21 cellular contexts compared by ENCODE assay signal in the genomic region with DNA sequence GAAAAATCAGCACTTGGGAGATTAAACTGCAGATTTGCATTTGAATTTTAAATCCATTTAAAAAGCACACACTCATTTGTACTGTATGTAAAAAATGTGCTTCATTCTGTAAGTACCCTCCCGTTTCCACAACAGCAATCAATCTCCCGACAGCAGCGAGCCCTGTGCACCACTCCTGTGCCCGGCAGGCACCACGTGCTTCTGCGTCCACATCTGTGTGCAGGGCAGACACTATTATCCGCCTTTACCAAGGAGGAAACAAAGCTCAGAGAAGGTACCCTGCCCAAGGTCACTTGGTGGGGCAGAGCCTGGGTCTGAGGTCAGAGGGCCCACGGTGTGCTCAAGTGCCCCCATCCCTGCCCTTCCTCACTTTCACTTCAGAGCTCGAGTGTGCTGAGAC. TPM values are rescaled to one million over a fixed set of nuclear protein-coding genes. Genes with fewer than 3 reads are reported as not detected.
A peak's percentile ranks its signal among the peaks of the same experiment; 100 is the strongest.
DNase-seq lines count a peak whose midpoint lies in the region; ATAC-seq and TF ChIP-seq lines count a peak whose summit lies in the region.
"Had no signal": no experiment of that assay in that cellular context is flagged by ENCODE, and none has a peak within 500 bp of the region (broad histone marks: within the 10 kb centered on the region; RNA-seq: fewer than 3 reads in every experiment).

No MANE protein-coding gene starts in this region.

- no peaks in the 10 kb centered on the region for H3K27me3 Mint-ChIP-seq in activated T-cell treated with anti-CD3 and anti-CD28 coated beads, Interleukin-2, amount 50 U/mL, for 24 hours
- no peaks in the 10 kb centered on the region for H3K27me3 Mint-ChIP-seq in activated T-cell treated with anti-CD3 and anti-CD28 coated beads, Interleukin-2, amount 50 U/mL, for 72 hours (ENCODE audit: low read depth)
- H3K27me3 Mint-ChIP-seq: B cell; CD4-positive, alpha-beta T cell had no signal

- intact Hi-C loops in colonic mucosa (cut with DNase I): no loop called here
- intact Hi-C loops in heart right ventricle (cut with DNase I): no loop called here

- H3K79me1 ChIP-seq in trophoblast cell (ENCODE audit: low read length): no peaks in the 10 kb centered on the region

- CTCF ChIA-PET in RWPE1 (lab: Yijun Ruan, JAX): interaction anchor here (0.7 kb wide), 1 partner anchor 219 kb away, joined by 3 read pairs; no protein-coding TSS in a partner anchor

- no peak overlapping the region for H2AFZ ChIP-seq in trophoblast cell (ENCODE audit: insufficient read depth, low read length, poor library complexity)
- H2AFZ ChIP-seq: GM23248 had no signal

- no peak overlapping the region for H2BK12ac ChIP-seq in trophoblast cell (ENCODE audit: low read length)

- no peak overlapping the region for H4K8ac ChIP-seq in trophoblast cell (ENCODE audit: low read depth, low read length)

- H3K4me3 Mint-ChIP-seq in activated T-cell treated with anti-CD3 and anti-CD28 coated beads, Interleukin-2, amount 50 U/mL, for 24 hours: no peak overlapping the region
- no peak overlapping the region for H3K4me3 Mint-ChIP-seq in activated T-cell treated with anti-CD3 and anti-CD28 coated beads, Interleukin-2, amount 50 U/mL, for 72 hours
- H3K4me3 Mint-ChIP-seq: B cell; CD4-positive, alpha-beta T cell had no signal

- TF ChIP-seq CTCF in RWPE1 (conservative IDR thresholded peaks at IDR 0.05; ENCODE audit: low read depth) (no peak), colonic mucosa (IDR thresholded peaks at IDR 0.05) (no peak), heart right ventricle (IDR thresholded peaks at IDR 0.05) (no peak)

- peak overlapping the region; percentile 8 for H3K27ac Mint-ChIP-seq in activated T-cell treated with anti-CD3 and anti-CD28 coated beads, Interleukin-2, amount 50 U/mL, for 24 hours
- H3K27ac Mint-ChIP-seq in activated T-cell treated with anti-CD3 and anti-CD28 coated beads, Interleukin-2, amount 50 U/mL, for 72 hours: no peak overlapping the region
- H3K27ac Mint-ChIP-seq: B cell; CD4-positive, alpha-beta T cell had no signal

- peaks cover 2% of the 10 kb centered on the region for H3K79me2 ChIP-seq in trophoblast cell (ENCODE audit: control insufficient read depth, insufficient read depth, low read length, poor library complexity)

- H3K9ac ChIP-seq in colonic mucosa (ENCODE audit: low read depth in 2 of 2, low read length in 2 of 2): no peak overlapping the region
- H3K9ac ChIP-seq in trophoblast cell (ENCODE audit: low read length): peak overlapping the region; percentile 23
- H3K9ac ChIP-seq: GM23248 had no signal

- POLR2A ChIA-PET in RWPE1 (lab: Yijun Ruan, JAX; ENCODE audit: low non-redundant PET): no interaction called here

- peaks cover 86% of the 10 kb centered on the region for H3K36me3 Mint-ChIP-seq in activated T-cell treated with anti-CD3 and anti-CD28 coated beads, Interleukin-2, amount 50 U/mL, for 24 hours (ENCODE audit: low read depth)
- H3K36me3 Mint-ChIP-seq in activated T-cell treated with anti-CD3 and anti-CD28 coated beads, Interleukin-2, amount 50 U/mL, for 72 hours (ENCODE audit: insufficient read depth in 2 of 2): peaks cover 6 to 23% of the 10 kb centered on the region in 2 donors

- H3K36me3 ChIP-seq in colonic mucosa: peaks cover 9% of the 10 kb centered on the region
- H3K36me3 ChIP-seq in trophoblast cell (ENCODE audit: control insufficient read depth in 1 of 2, insufficient read depth in 2 of 2, low read length in 2 of 2): peaks cover 33 to 44% of the 10 kb centered on the region in 2 experiments
- peaks cover 0 to 91% (median 24%) of the 10 kb centered on the region in 9 donors for H3K36me3 ChIP-seq in heart right ventricle

- H3K4ac ChIP-seq in trophoblast cell (ENCODE audit: low read depth, low read length): no peak overlapping the region

- H3K9me3 ChIP-seq in colonic mucosa (no peaks in the 10 kb centered on the region), trophoblast cell (ENCODE audit: insufficient read depth, low read depth, low read length) (no peaks in the 10 kb centered on the region), heart right ventricle (no peaks in the 10 kb centered on the region)

- peaks cover 4% of the 10 kb centered on the region for H3K4me1 ChIP-seq in colonic mucosa
- no peaks in the 10 kb centered on the region for H3K4me1 ChIP-seq in trophoblast cell (ENCODE audit: control insufficient read depth in 1 of 2, insufficient read depth in 2 of 2, low read length in 2 of 2)
- H3K4me1 ChIP-seq in heart right ventricle: peaks cover 0 to 9% (median 0%) of the 10 kb centered on the region in 9 donors

- no peak for ATAC-seq in activated T-cell treated with anti-CD3 and anti-CD28 coated beads, Interleukin-2, amount 50 U/mL, for 72 hours (replicated peaks in 1 of 2)
- no peak for ATAC-seq in HG03442 (IDR thresholded peaks at IDR 0.05; ENCODE audit: unreplicated experiment)
- no peak for ATAC-seq in heart right ventricle

- no peak overlapping the region for H3K18ac ChIP-seq in trophoblast cell (ENCODE audit: low read length)

- H2AK5ac ChIP-seq in trophoblast cell (ENCODE audit: low read length): no peak overlapping the region

- H3K4me1 Mint-ChIP-seq in activated T-cell treated with anti-CD3 and anti-CD28 coated beads, Interleukin-2, amount 50 U/mL, for 24 hours (ENCODE audit: low read depth): peaks cover 4% of the 10 kb centered on the region
- peaks cover 10% of the 10 kb centered on the region for H3K4me1 Mint-ChIP-seq in activated T-cell treated with anti-CD3 and anti-CD28 coated beads, Interleukin-2, amount 50 U/mL, for 72 hours (ENCODE audit: low read depth)

- no peak overlapping the region for H2BK120ac ChIP-seq in trophoblast cell (ENCODE audit: insufficient read depth, low read length, poor library complexity)

- H3K27ac ChIP-seq in RWPE1 (0 out of 2 replicates have a peak overlapping the region, but pooled peaks have one; percentile 2), colonic mucosa (peak overlapping the region; percentile 62), trophoblast cell (ENCODE audit: low read depth, low read length) (no peak overlapping the region), heart right ventricle (no peak overlapping the region)
- H3K27ac ChIP-seq: 22Rv1, GM23248 had no signal

- H3K4me2 ChIP-seq in trophoblast cell (ENCODE audit: low read length): no peak overlapping the region

- no peaks in the 10 kb centered on the region for H3K27me3 ChIP-seq in colonic mucosa
- H3K27me3 ChIP-seq in trophoblast cell (ENCODE audit: insufficient read depth, low read length): no peaks in the 10 kb centered on the region
- H3K27me3 ChIP-seq in heart right ventricle: no peaks in the 10 kb centered on the region

- no peak overlapping the region for H4K91ac ChIP-seq in trophoblast cell (ENCODE audit: low read depth, low read length)

- DNase-seq in activated T-cell treated with anti-CD3 and anti-CD28 coated beads, Interleukin-2, amount 50 U/mL, for 24 hours: no peak
- DNase-seq in activated T-cell treated with anti-CD3 and anti-CD28 coated beads, Interleukin-2, amount 50 U/mL, for 72 hours: no peak
- DNase-seq in RWPE1 (ENCODE audit: low spot score): no peak
- no peak for DNase-seq in colonic mucosa
- DNase-seq in trophoblast cell: no peak
- DNase-seq in NOMO-1 treated with dmso at 0.1 percent for 144 hours (lab: John Stamatoyannopoulos, UW; ENCODE audit: unreplicated experiment): no peak
- no peak for DNase-seq in heart right ventricle
- DNase-seq: CD4-positive, alpha-beta T cell; DND-41; GM23248; HCEC 1CT; KBM-7; MV-4-11; NCI-H1417; NCI-H187 treated with DMSO at 0.1 percent for 48 hours; NCI-H446; NCI-H748 treated with DMSO at 0.1 percent for 48 hours; RPMI8226 had no signal

- H4K12ac ChIP-seq in trophoblast cell (ENCODE audit: low read depth, low read length): no peak overlapping the region

- no CpG with 5 or more reads among the region's 9 CpGs for WGBS in trophoblast cell (ENCODE audit: extremely low coverage, insufficient coverage, insufficient read length)
- 93 to 94% methylated on average over 9 of the region's 9 CpGs for WGBS in heart right ventricle, 2 donors

- H3K4me3 ChIP-seq in colonic mucosa (no peak overlapping the region), trophoblast cell (ENCODE audit: low read depth, low read length) (no peak overlapping the region), heart right ventricle (no peak overlapping the region)
- H3K4me3 ChIP-seq: GM23248 had no signal

- H3K14ac ChIP-seq in trophoblast cell (ENCODE audit: low read length): no peak overlapping the region

- no peaks in the 10 kb centered on the region for H3K9me3 Mint-ChIP-seq in activated T-cell treated with anti-CD3 and anti-CD28 coated beads, Interleukin-2, amount 50 U/mL, for 24 hours
- no peaks in the 10 kb centered on the region for H3K9me3 Mint-ChIP-seq in activated T-cell treated with anti-CD3 and anti-CD28 coated beads, Interleukin-2, amount 50 U/mL, for 72 hours
- H3K9me3 Mint-ChIP-seq: CD4-positive, alpha-beta T cell had no signal

- no peak overlapping the region for H3K23ac ChIP-seq in trophoblast cell (ENCODE audit: low read length)

- no peak overlapping the region for H2BK5ac ChIP-seq in trophoblast cell (ENCODE audit: low read depth, low read length, poor library complexity)

RNA-seq across cellular contexts. Expression of a gene that starts 7.5 kb away (rescaled TPM):
- total RNA-seq in activated T-cell treated with anti-CD3 and anti-CD28 coated beads, Interleukin-2, amount 50 U/mL, for 72 hours: 10 to 100 TPM; 11.2 to 11.8 TPM
- total RNA-seq in colonic mucosa: 10 to 100 TPM; 51.8 to 59.6 TPM
- 19.8 and 20.5 TPM in 2 replicates for polyA plus RNA-seq in trophoblast cell (2013)
- total RNA-seq in heart right ventricle: 10 to 100 TPM in 2 of 10 donors, 1 to 10 TPM in 8; 4.1 to 12.9 (median 6.4) TPM
- 10 to 100 TPM in 1 of 2 donors, 1 to 10 TPM in 1; 3.8 to 56.5 TPM for polyA plus RNA-seq in heart right ventricle

RNA-seq across cellular contexts. Expression of a gene that starts 16.4 kb away (rescaled TPM):
- 100 to 1,000 TPM in 1 of 2 donors, 10 to 100 TPM in 1; 92.9 to 105 TPM for total RNA-seq in activated T-cell treated with anti-CD3 and anti-CD28 coated beads, Interleukin-2, amount 50 U/mL, for 72 hours
- total RNA-seq in colonic mucosa: 100 to 1,000 TPM; 101 to 138 TPM
- polyA plus RNA-seq in trophoblast cell (2013): 82.5 and 87.8 TPM in 2 replicates
- total RNA-seq in heart right ventricle: 100 to 1,000 TPM in 1 of 10 donors, 10 to 100 TPM in 9; 63.3 to 115 (median 87.2) TPM
- 100 to 1,000 TPM; 115 to 144 TPM for polyA plus RNA-seq in heart right ventricle

RNA-seq across cellular contexts. Expression of a gene that starts 20.5 kb away (rescaled TPM):
- 10 to 100 TPM; 35.1 to 40.1 TPM for total RNA-seq in activated T-cell treated with anti-CD3 and anti-CD28 coated beads, Interleukin-2, amount 50 U/mL, for 72 hours
- total RNA-seq in colonic mucosa: 10 to 100 TPM; 74.9 to 88.0 TPM
- polyA plus RNA-seq in trophoblast cell (2013): 11.7 and 12.7 TPM in 2 replicates
- 10 to 100 TPM; 21.4 to 31.0 (median 23.5) TPM for total RNA-seq in heart right ventricle
- polyA plus RNA-seq in heart right ventricle: 10 to 100 TPM; 28.4 to 32.3 TPM

Comparison
In these comparisons a context has a peak if more than half of its experiments do, and no peak if none do; other contexts are left out.
1. H3K27ac ChIP-seq: peak in RWPE1 (single experiment) and colonic mucosa (single experiment); none in trophoblast cell (single experiment) and heart right ventricle (0 of 10).